In the genomic region with DNA sequence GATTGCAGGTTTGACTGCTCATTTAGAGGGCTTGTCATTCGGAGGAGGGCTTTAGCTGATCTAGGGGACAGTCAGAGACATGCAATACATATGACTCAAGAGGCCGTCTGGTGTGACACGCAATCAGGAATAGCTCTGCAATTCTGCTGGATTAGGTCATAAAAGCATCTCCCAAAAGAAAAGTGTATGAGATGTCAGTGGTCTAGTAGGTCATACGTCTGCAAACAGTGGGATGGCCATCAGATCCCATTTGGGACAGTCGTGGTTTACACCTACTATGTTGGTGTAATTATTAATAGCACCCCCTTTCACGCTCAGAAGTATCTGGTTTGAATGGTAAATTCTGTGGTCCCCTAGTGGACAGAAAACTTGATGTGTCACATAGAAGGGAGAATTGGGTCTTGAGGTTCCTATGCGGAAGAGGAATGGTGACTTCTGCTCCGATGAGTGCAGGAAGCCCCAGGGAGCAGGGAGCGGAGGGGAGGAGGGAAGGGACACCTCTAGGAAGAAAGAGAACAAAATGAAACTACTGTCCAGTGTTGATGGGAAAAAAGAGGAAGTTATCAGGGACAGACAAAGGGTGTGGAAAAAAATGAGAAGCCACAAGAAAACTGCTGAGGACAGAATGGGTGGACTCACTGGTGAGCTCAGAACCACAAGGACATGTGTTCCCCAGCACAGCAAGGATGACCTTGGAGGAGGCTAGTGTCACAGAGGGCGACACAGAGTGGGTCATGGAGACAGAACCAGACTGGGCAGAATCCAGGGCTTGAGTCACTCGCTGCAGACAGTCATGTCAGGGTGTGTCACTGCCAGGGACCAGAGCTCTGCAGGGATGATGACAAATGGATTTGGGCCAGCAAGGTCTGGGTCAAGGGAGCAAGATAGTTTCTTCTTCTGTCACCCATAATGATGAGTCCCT, we compare ENCODE assay signal across 7 cellular contexts.
DNase-seq lines count a peak whose midpoint lies in the region; ATAC-seq, FAIRE-seq and TF ChIP-seq lines count a peak whose summit lies in the region.

No MANE protein-coding gene starts in this region.

- peak; percentile 69 for FAIRE-seq in RCC 7860 (lab: Jason Lieb, UNC)

- peak; percentile 18 for TF ChIP-seq CTCF in GM13976 (IDR thresholded peaks at IDR 0.05; ENCODE audit: borderline replicate concordance, control extremely low read depth, extremely low read depth, insufficient read depth, missing control alignments)

- ATAC-seq in HG02610 (IDR thresholded peaks at IDR 0.05; ENCODE audit: unreplicated experiment) (peak; percentile 31), GM18505 (IDR thresholded peaks at IDR 0.05; ENCODE audit: unreplicated experiment) (no peak)

- DNase-seq in GM13976 (ENCODE audit: low spot score) (no peak), RCC 7860 (ENCODE audit: low spot score) (peak; percentile 91), glomerular visceral epithelial cell (ENCODE audit: extremely low spot score) (peak; percentile 26), stromal cell of bone marrow (ENCODE audit: low read depth) (peak; percentile 43), NCI-H187 treated with DMSO at 0.1 percent for 48 hours (lab: John Stamatoyannopoulos, UW) (no peak)

- in situ Hi-C loops in GM13976 (cut with MboI; ENCODE audit: low sequenced_read_pairs, unreplicated experiment) = no loop called here

- TF ChIP-seq POLR2A in GM18505 (IDR thresholded peaks at IDR 0.05; ENCODE audit: borderline replicate concordance, extremely low read depth, insufficient read depth, insufficient read length) = no peak

Comparison
In these comparisons a context has a peak if more than half of its experiments do, and no peak if none do; other contexts are left out.
1. DNase-seq: peak in RCC 7860 (single experiment), glomerular visceral epithelial cell (single experiment) and stromal cell of bone marrow (single experiment); none in GM13976 (single experiment) and NCI-H187 treated with DMSO at 0.1 percent for 48 hours (single experiment).